19 cellular contexts compared by ENCODE assay signal in genomic region chr4:55365347-55365728, GRCh38. TPM values are rescaled to one million over a fixed set of nuclear protein-coding genes. Genes with fewer than 3 reads are reported as not detected.
A peak's percentile ranks its signal among the peaks of the same experiment; 100 is the strongest.
DNase-seq lines count a peak whose midpoint lies in the region; ATAC-seq and TF ChIP-seq lines count a peak whose summit lies in the region.
"Had no signal": no experiment of that assay in that cellular context is flagged by ENCODE, and none has a peak within 500 bp of the region (broad histone marks: within the 10 kb centered on the region; RNA-seq: fewer than 3 reads in every experiment).

No MANE protein-coding gene starts in this region.

- H3K9me3 Mint-ChIP-seq in stimulated activated effector memory CD8-positive, alpha-beta T cell treated with anti-CD3 and anti-CD28 coated beads, Interleukin-12 subunit alpha, Interleukin-12 subunit beta, amount 100 ng/mL, for 72 hours = no peaks in the 10 kb centered on the region
- H3K9me3 Mint-ChIP-seq: CD4-positive, alpha-beta T cell had no signal

- ATAC-seq in heart left ventricle = no peak
- ATAC-seq in left ventricle myocardium superior = no peak
- no peak for ATAC-seq in lower lobe of right lung
- ATAC-seq in stimulated activated effector memory CD8-positive, alpha-beta T cell treated with anti-CD3 and anti-CD28 coated beads, Interleukin-12 subunit alpha, Interleukin-12 subunit beta, amount 100 ng/mL, for 72 hours = no peak
- no peak for ATAC-seq in HG02588 (IDR thresholded peaks at IDR 0.05; ENCODE audit: unreplicated experiment)

- DNase-seq in heart left ventricle (no peak), left ventricle myocardium superior (no peak), lower lobe of right lung (no peak), NOMO-1 treated with dmso at 0.1 percent for 144 hours (lab: John Stamatoyannopoulos, UW; ENCODE audit: unreplicated experiment) (no peak)
- DNase-seq in stimulated activated effector memory CD8-positive, alpha-beta T cell treated with anti-CD3 and anti-CD28 coated beads, Interleukin-12 subunit alpha, Interleukin-12 subunit beta, amount 100 ng/mL, for 72 hours (ENCODE audit: low spot score in 2 of 2) = no peak
- DNase-seq: BE2C; CD4-positive, alpha-beta T cell; NCI-H1048; NCI-H1436 treated with DMSO at 0.1 percent for 48 hours; NCI-H2029 treated with DMSO at 0.1 percent for 48 hours; NCI-H2171 treated with DMSO at 0.1 percent for 48 hours; NCI-H446 treated with DMSO at 0.1 percent for 48 hours; NK-92 treated with Interleukin-12 subunit alpha and Interleukin-12 subunit beta, amount 100 ng/mL, for 24 hours; RPMI8226 had no signal

- intact Hi-C loops in heart left ventricle (cut with DNase I) (no loop called here), left ventricle myocardium superior (cut with micrococcal nuclease) (no loop called here), lower lobe of right lung (cut with DNase I) (no loop called here)

- peak overlapping the region in 10 of 12 donors; percentile 0 to 78 (median 50) for H3K27ac ChIP-seq in heart left ventricle
- H3K27ac ChIP-seq in cingulate gyrus (ENCODE audit: low read depth, low read length) = peak overlapping the region; percentile 99
- peak overlapping the region; percentile 39 for H3K27ac ChIP-seq in lower lobe of right lung
- peak overlapping the region; percentile 100 for H3K27ac ChIP-seq in temporal lobe (ENCODE audit: low read depth, low read length)
- H3K27ac ChIP-seq: 22Rv1, KMS-11 had no signal

- TF ChIP-seq POLR2A in heart left ventricle (IDR thresholded peaks at IDR 0.05) = no peak

- TF ChIP-seq CTCF in heart left ventricle (IDR thresholded peaks at IDR 0.05) (no peak), lower lobe of right lung (IDR thresholded peaks at IDR 0.05) (no peak)

- H3K4me3 ChIP-seq in heart left ventricle = no peak overlapping the region
- no peak overlapping the region for H3K4me3 ChIP-seq in lower lobe of right lung

- peaks cover 0 to 62% (median 16%) of the 10 kb centered on the region in 9 donors for H3K36me3 ChIP-seq in heart left ventricle
- peaks cover 12% of the 10 kb centered on the region for H3K36me3 ChIP-seq in lower lobe of right lung
- H3K36me3 ChIP-seq: BE2C had no signal

- H3K4me1 ChIP-seq in heart left ventricle = peaks cover 0 to 4% (median 0%) of the 10 kb centered on the region in 12 donors
- no peaks in the 10 kb centered on the region for H3K4me1 ChIP-seq in lower lobe of right lung
- H3K4me1 ChIP-seq: BE2C had no signal

- H3K27me3 ChIP-seq in heart left ventricle (no peaks in the 10 kb centered on the region), lower lobe of right lung (ENCODE audit: low read depth) (no peaks in the 10 kb centered on the region)
- H3K27me3 ChIP-seq: BE2C had no signal

- H3K27ac Mint-ChIP-seq in stimulated activated effector memory CD8-positive, alpha-beta T cell treated with anti-CD3 and anti-CD28 coated beads, Interleukin-12 subunit alpha, Interleukin-12 subunit beta, amount 100 ng/mL, for 72 hours = no peak overlapping the region
- H3K27ac Mint-ChIP-seq: CD4-positive, alpha-beta T cell had no signal

- no peaks in the 10 kb centered on the region for H3K36me3 Mint-ChIP-seq in stimulated activated effector memory CD8-positive, alpha-beta T cell treated with anti-CD3 and anti-CD28 coated beads, Interleukin-12 subunit alpha, Interleukin-12 subunit beta, amount 100 ng/mL, for 72 hours

- H3K4me1 Mint-ChIP-seq in stimulated activated effector memory CD8-positive, alpha-beta T cell treated with anti-CD3 and anti-CD28 coated beads, Interleukin-12 subunit alpha, Interleukin-12 subunit beta, amount 100 ng/mL, for 72 hours = no peaks in the 10 kb centered on the region

- WGBS in heart left ventricle, 4 donors = 87 to 97% (median 94%) methylated on average over 7 of the region's 7 CpGs

- H3K9me3 ChIP-seq in heart left ventricle = no peaks in the 10 kb centered on the region
- no peaks in the 10 kb centered on the region for H3K9me3 ChIP-seq in lower lobe of right lung
- H3K9me3 ChIP-seq: BE2C had no signal

- no peak overlapping the region for H3K4me3 Mint-ChIP-seq in stimulated activated effector memory CD8-positive, alpha-beta T cell treated with anti-CD3 and anti-CD28 coated beads, Interleukin-12 subunit alpha, Interleukin-12 subunit beta, amount 100 ng/mL, for 72 hours
- H3K4me3 Mint-ChIP-seq: CD4-positive, alpha-beta T cell had no signal

RNA-seq across cellular contexts. Expression of gene SRD5A3, which starts 19.3 kb away (rescaled TPM):
- total RNA-seq in heart left ventricle = 10 to 100 TPM in 3 of 9 donors, 1 to 10 TPM in 6; 4.5 to 16.8 (median 7.8) TPM
- polyA plus RNA-seq in heart left ventricle = 1 to 10 TPM; 4.5 to 9.7 TPM
- total RNA-seq in left ventricle myocardium superior = 8.7 TPM
- 21.1 TPM for total RNA-seq in lower lobe of right lung
- total RNA-seq in temporal lobe = 6.1 TPM

RNA-seq across cellular contexts. Expression of gene TMEM165, which starts 30.4 kb away (rescaled TPM):
- total RNA-seq in heart left ventricle = 10 to 100 TPM; 28.2 to 78.3 (median 53.9) TPM
- polyA plus RNA-seq in heart left ventricle = 10 to 100 TPM; 36.4 to 78.7 TPM
- 35.9 TPM for total RNA-seq in left ventricle myocardium superior
- 140 TPM for total RNA-seq in lower lobe of right lung
- total RNA-seq in temporal lobe = 59.7 TPM

Comparison
In these comparisons a context has a peak if more than half of its experiments do, and no peak if none do; other contexts are left out.
1. H3K27ac ChIP-seq: peak in every context shown above with its lines; median percentile 100 in temporal lobe; 99 in cingulate gyrus; 50 in heart left ventricle; 39 in lower lobe of right lung.